Comparison of ENCODE assay signal across 8 cellular contexts in the genomic region with DNA sequence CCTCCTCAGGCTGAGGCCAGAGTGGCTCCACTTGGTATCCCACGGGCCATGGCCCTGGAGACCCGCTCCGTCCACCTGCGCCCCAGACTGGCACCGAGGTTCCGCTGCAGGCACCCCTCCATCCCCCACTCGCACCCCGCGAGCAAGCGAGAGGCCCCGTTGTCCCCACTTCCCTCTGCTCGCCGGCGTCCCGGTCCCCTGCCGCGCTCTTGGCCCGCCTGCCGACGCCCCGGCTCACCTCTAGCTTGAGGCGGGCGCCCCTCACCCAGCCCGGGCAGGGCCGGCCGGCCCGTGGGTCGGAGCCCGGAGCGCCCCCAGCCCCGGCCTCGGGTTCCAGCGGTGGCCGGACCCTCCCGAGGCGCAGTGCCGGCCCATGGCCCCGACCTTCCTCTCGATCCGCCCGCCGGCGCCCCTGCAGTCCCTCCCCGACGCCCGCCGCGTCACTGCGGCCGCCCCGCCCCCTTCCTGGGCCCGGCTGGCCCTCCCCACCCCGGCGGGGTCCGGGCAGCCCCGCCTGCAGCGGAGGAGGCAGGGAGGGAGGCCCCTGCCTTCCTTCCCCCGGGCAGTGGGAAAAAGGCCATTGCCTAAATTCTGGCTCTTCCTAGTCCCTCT. TPM values are rescaled to one million over a fixed set of nuclear protein-coding genes. Genes with fewer than 3 reads are reported as not detected.
A peak's percentile ranks its signal among the peaks of the same experiment; 100 is the strongest.
DNase-seq lines count a peak whose midpoint lies in the region; ATAC-seq and TF ChIP-seq lines count a peak whose summit lies in the region.

Gene PITPNM1 (minus strand): TSS at position 414 of the 612 bp plus-strand sequence. CDS start 1,183 bp downstream, outside the sequence.

- no peaks in the 10 kb centered on the region for H3K9me3 ChIP-seq in tibial nerve

- H3K4me3 ChIP-seq in HFF-Myc (replicated peaks; ENCODE audit: low read depth, low read length) (peak within 1 kb of the TSS; percentile 71), tibial nerve (peak within 1 kb of the TSS; percentile 53 to 71 (median 66))

- ATAC-seq in HG02840 (IDR thresholded peaks at IDR 0.05; ENCODE audit: low FRiP score, unreplicated experiment), result no peak

- TF ChIP-seq CTCF in HFF-Myc (IDR thresholded peaks at IDR 0.05; ENCODE audit: low read depth, low read length, missing control alignments) (no peak), RWPE1 (conservative IDR thresholded peaks at IDR 0.05; ENCODE audit: low read depth) (no peak), tibial nerve (IDR thresholded peaks at IDR 0.05) (no peak)

- POLR2A ChIA-PET in RWPE1 (lab: Yijun Ruan, JAX; ENCODE audit: low non-redundant PET), result interaction anchor here (0.5 to 1.1 kb wide), 3 partner anchors 36 to 103 kb away, joined by 3 to 4 read pairs (median 4); partner anchors contain the start of genes CORO1B, PPP1CA and TMEM134

- peak; percentile 41 to 70 for TF ChIP-seq POLR2A in tibial nerve (IDR thresholded peaks at IDR 0.05)

- no peak for TF ChIP-seq EP300 in tibial nerve (IDR thresholded peaks at IDR 0.05)

- 1 to 2% methylated on average over 41 to 54 of the region's 58 CpGs for WGBS in tibial nerve, 2 donors

- peak within 1 kb of the TSS; percentile 100 for H3K27ac ChIP-seq in RWPE1
- peak within 1 kb of the TSS; percentile 93 to 99 (median 98) for H3K27ac ChIP-seq in tibial nerve

- no peaks in the 10 kb centered on the region for H3K27me3 ChIP-seq in tibial nerve

- DNase-seq in CD1c-positive myeloid dendritic cell (ENCODE audit: extremely low spot score) (peak; percentile 76), HFF-Myc (ENCODE audit: extremely low read depth, low read depth) (no peak), RWPE1 (ENCODE audit: low spot score) (peak; percentile 77), germinal center (ENCODE audit: low spot score) (peak; percentile 81), occipital lobe (lab: John Stamatoyannopoulos, UW) (no peak), tibial nerve (ENCODE audit: low spot score in 2 of 2) (peak; percentile 41 to 46)
- peak in 3 of 4 experiments; percentile 28 to 65 (median 35) for DNase-seq in activated naive CD4-positive, alpha-beta T cell (lab: John Stamatoyannopoulos, UW)

- H3K36me3 ChIP-seq in tibial nerve, result peaks cover 0 to 25% (median 11%) of the 10 kb centered on the region in 3 donors

- peaks cover 0 to 56% (median 31%) of the 10 kb centered on the region in 4 donors for H3K4me1 ChIP-seq in tibial nerve

- CTCF ChIA-PET in RWPE1 (lab: Yijun Ruan, JAX), result interaction anchor here (0.6 to 0.7 kb wide), 3 partner anchors 39 to 656 kb away, joined by 3 read pairs; partner anchors contain the start of gene PTPRCAP

RNA-seq across cellular contexts. Expression of gene PITPNM1, which starts in this region (rescaled TPM):
- total RNA-seq in occipital lobe, result 34.0 TPM
- total RNA-seq in tibial nerve, result 10 to 100 TPM; 22.8 to 69.6 (median 38.6) TPM

Comparison
In these comparisons a context has a peak if more than half of its experiments do, and no peak if none do; other contexts are left out.
1. DNase-seq: peak in CD1c-positive myeloid dendritic cell (single experiment), RWPE1 (single experiment), activated naive CD4-positive, alpha-beta T cell (3 of 4), germinal center (single experiment) and tibial nerve (2 of 2); none in HFF-Myc (single experiment) and occipital lobe (single experiment).